1 cellular context compared by ENCODE assay signal in the genomic region with DNA sequence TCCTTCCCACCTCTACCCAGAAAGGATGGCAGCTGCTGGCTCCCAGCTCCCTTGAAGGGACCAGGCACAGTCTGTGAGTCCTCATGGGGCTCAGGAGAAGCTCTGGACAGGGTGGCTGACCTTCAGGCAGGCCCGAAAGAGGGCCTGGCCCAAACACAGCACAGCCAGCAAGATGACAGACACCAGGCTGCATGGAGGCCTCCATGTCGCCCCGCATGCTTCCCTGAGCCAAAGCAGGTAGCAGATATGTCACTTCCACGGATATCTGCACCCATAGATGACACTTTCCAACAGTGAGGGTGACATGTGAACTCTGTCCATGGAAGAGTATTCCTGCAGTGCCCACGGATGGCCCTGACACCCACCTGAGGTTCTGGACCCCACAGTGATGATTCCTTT.
TF ChIP-seq lines count a peak whose summit lies in the region.

No MANE protein-coding gene starts in this region.

TF ChIP-seq in HepG2, 621 proteins besides CTCF, POLR2A, EP300 and RAD21:
- TF ChIP-seq NCOA5 (CRISPR knock-in tag; IDR thresholded peaks at IDR 0.05): no peak
- TF ChIP-seq PRPF4 (IDR thresholded peaks at IDR 0.05; ENCODE audit: low read depth, low read length, poor library complexity, severe bottlenecking): no peak
- no peak for TF ChIP-seq ZNF263 (CRISPR knock-in tag; IDR thresholded peaks at IDR 0.05)
- no peak for TF ChIP-seq ZNF337 (CRISPR knock-in tag; IDR thresholded peaks at IDR 0.05; ENCODE audit: borderline replicate concordance, low read depth)
- no peak for TF ChIP-seq ADNP (CRISPR knock-in tag; IDR thresholded peaks at IDR 0.05)
- TF ChIP-seq ZBTB40 (IDR thresholded peaks at IDR 0.05): no peak
- no peak for TF ChIP-seq ZBTB40 (CRISPR knock-in tag; IDR thresholded peaks at IDR 0.05)
- TF ChIP-seq, protein P1, sequence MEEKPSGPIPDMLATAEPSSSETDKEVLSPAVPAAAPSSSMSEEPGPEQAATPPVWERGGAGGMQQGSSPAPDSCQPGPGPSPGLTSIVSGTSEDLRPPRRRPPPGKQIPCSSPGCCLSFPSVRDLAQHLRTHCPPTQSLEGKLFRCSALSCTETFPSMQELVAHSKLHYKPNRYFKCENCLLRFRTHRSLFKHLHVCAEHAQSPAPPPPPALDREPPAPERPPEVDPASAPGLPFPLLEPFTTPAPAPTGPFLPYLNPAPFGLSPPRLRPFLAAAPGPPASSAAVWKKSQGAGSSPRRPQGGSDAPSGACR (CRISPR knock-in tag; IDR thresholded peaks at IDR 0.05): no peak
- no peak for TF ChIP-seq ZNF749 (CRISPR knock-in tag; IDR thresholded peaks at IDR 0.05; ENCODE audit: borderline replicate concordance)
